Comparison of ENCODE assay signal across 11 cellular contexts in genomic region chr22:38864361-38865191, GRCh38. TPM values are rescaled to one million over a fixed set of nuclear protein-coding genes. Genes with fewer than 3 reads are reported as not detected.
DNase-seq lines count a peak whose midpoint lies in the region; ATAC-seq and TF ChIP-seq lines count a peak whose summit lies in the region.
"Had no signal": no experiment of that assay in that cellular context is flagged by ENCODE, and none has a peak within 500 bp of the region (broad histone marks: within the 10 kb centered on the region; RNA-seq: fewer than 3 reads in every experiment).

No MANE protein-coding gene starts in this region.

- H3K4me2 ChIP-seq in osteoblast (ENCODE audit: insufficient read depth, low read length) = no peak overlapping the region

- ATAC-seq in HG02973 (IDR thresholded peaks at IDR 0.05; ENCODE audit: unreplicated experiment) = no peak
- no peak for ATAC-seq in HG03565 (IDR thresholded peaks at IDR 0.05; ENCODE audit: unreplicated experiment)
- no peak for ATAC-seq in GM19351 (IDR thresholded peaks at IDR 0.05; ENCODE audit: unreplicated experiment)
- ATAC-seq: stimulated activated memory B cell treated with anti-CD40 and anti-IgM and Interleukin-4, amounts not matched to agents 10 μg/mL and 1 μg/mL and 100 μg/mL, for 72 hours had no signal

- DNase-seq in AG04450 (ENCODE audit: low read depth, low spot score) (no peak), fibroblast of the aortic adventitia (ENCODE audit: low read depth) (peak; percentile 43), osteoblast (ENCODE audit: insufficient read length, low spot score, missing footprints) (peak; percentile 89), occipital lobe (lab: John Stamatoyannopoulos, UW) (no peak)
- DNase-seq: activated gamma-delta T cell, T-helper 9 cell had no signal

- H3K4me3 ChIP-seq in AG04450 (ENCODE audit: low read depth, low read length) (no peak overlapping the region), fibroblast of the aortic adventitia (ENCODE audit: low read depth, low read length) (no peak overlapping the region), osteoblast (ENCODE audit: insufficient read depth, low read length) (no peak overlapping the region)

- H3K4me1 ChIP-seq in osteoblast (ENCODE audit: insufficient read depth, low read length) = peaks cover 5% of the 10 kb centered on the region

- no peaks in the 10 kb centered on the region; the same call in 1 of the 2 replicates for H3K9me3 ChIP-seq in AG04450 (ENCODE audit: control insufficient read depth, insufficient read depth, low read length)
- H3K9me3 ChIP-seq in osteoblast (ENCODE audit: low read depth, low read length) = no peaks in the 10 kb centered on the region

- CTCF ChIA-PET in AG04450 (lab: Charles Lee) = interaction anchor here (0.8 kb wide), 1 partner anchor 99 kb away, joined by 3 read pairs; no protein-coding TSS in a partner anchor

- H3K27ac ChIP-seq in AG04450 (ENCODE audit: low read depth, low read length) (peak overlapping the region; percentile 11), VCaP (peak overlapping the region; percentile 62), osteoblast (ENCODE audit: low read depth, low read length) (no peak overlapping the region)

- POLR2A ChIA-PET in AG04450 (lab: Yijun Ruan, JAX) = no interaction called here

- TF ChIP-seq CTCF in AG04450 (IDR thresholded peaks at IDR 0.05; ENCODE audit: low read depth, low read length) (no peak), VCaP (conservative IDR thresholded peaks at IDR 0.05) (no peak), fibroblast of the aortic adventitia (IDR thresholded peaks at IDR 0.05; ENCODE audit: insufficient read depth, low read length) (no peak), osteoblast (IDR thresholded peaks at IDR 0.05; ENCODE audit: extremely low read depth, low read depth, low read length) (no peak)

- no peak overlapping the region for H2AFZ ChIP-seq in osteoblast (ENCODE audit: low read length)

- peaks cover 68% of the 10 kb centered on the region for H4K20me1 ChIP-seq in osteoblast (ENCODE audit: insufficient read depth, low read length)

- peaks cover 11% of the 10 kb centered on the region for H3K79me2 ChIP-seq in osteoblast (ENCODE audit: insufficient read depth, low read length)

- H3K27me3 ChIP-seq in AG04450 (ENCODE audit: control insufficient read depth, insufficient read depth, low read length) (no peaks in the 10 kb centered on the region), osteoblast (ENCODE audit: insufficient read depth, low read length) (peaks cover 3% of the 10 kb centered on the region)

- peaks cover 25% of the 10 kb centered on the region for H3K36me3 ChIP-seq in osteoblast (ENCODE audit: insufficient read depth, low read length)

RNA-seq across cellular contexts. Expression of gene CBX6, which starts 7.4 kb away (rescaled TPM):
- polyA plus RNA-seq in AG04450 (2011; rRNA removed) = 14.7 and 19.8 TPM in 2 replicates
- 57.6 and 66.9 TPM in 2 replicates for polyA minus RNA-seq in AG04450 (2011; rRNA and poly(A)+ RNA removed)
- 50.7 and 87.7 TPM in 2 replicates for total RNA-seq in fibroblast of the aortic adventitia (ENCODE audit: low replicate concordance)
- 58.6 and 59.5 TPM in 2 replicates for total RNA-seq in osteoblast
- total RNA-seq in occipital lobe = 33.8 TPM

RNA-seq across cellular contexts. Expression of gene NPTXR, which starts 20.7 kb away (rescaled TPM):
- 1.7 and 2.3 TPM in 2 replicates for polyA plus RNA-seq in AG04450 (2011; rRNA removed)
- polyA minus RNA-seq in AG04450 (2011; rRNA and poly(A)+ RNA removed) = 3.0 and 3.2 TPM in 2 replicates
- 1.3 and 2.0 TPM in 2 replicates for total RNA-seq in fibroblast of the aortic adventitia (ENCODE audit: low replicate concordance)
- total RNA-seq in osteoblast = 0.72 and 1.5 TPM in 2 replicates
- 11.5 TPM for total RNA-seq in occipital lobe

Comparison
In these comparisons a context has a peak if more than half of its experiments do, and no peak if none do; other contexts are left out.
1. DNase-seq: peak in fibroblast of the aortic adventitia (single experiment) and osteoblast (single experiment); none in AG04450 (single experiment) and occipital lobe (single experiment).